In genomic region chr16:64982581-64982980, GRCh38 we compare ENCODE assay signal across 21 cellular contexts.
A peak's percentile ranks its signal among the peaks of the same experiment; 100 is the strongest.
DNase-seq lines count a peak whose midpoint lies in the region; ATAC-seq and TF ChIP-seq lines count a peak whose summit lies in the region.
"Had no signal": no experiment of that assay in that cellular context is flagged by ENCODE, and none has a peak within 500 bp of the region (broad histone marks: within the 10 kb centered on the region; RNA-seq: fewer than 3 reads in every experiment).

No MANE protein-coding gene starts in this region.

- H3K36me3 ChIP-seq in GM23248 (ENCODE audit: low read depth) = peaks cover 65% of the 10 kb centered on the region
- H3K36me3 ChIP-seq: MG63 had no signal

- H3K27me3 ChIP-seq in GM23248 (replicated peaks; ENCODE audit: insufficient read depth) = no peaks in the 10 kb centered on the region
- H3K27me3 ChIP-seq: MG63 had no signal

- H3K9ac ChIP-seq in GM23248 = no peak overlapping the region
- H3K9ac ChIP-seq: SK-N-SH had no signal

- H3K27me3 Mint-ChIP-seq in effector memory CD8-positive, alpha-beta T cell = no peaks in the 10 kb centered on the region
- H3K27me3 Mint-ChIP-seq: B cell had no signal

- H3K27ac Mint-ChIP-seq in effector memory CD8-positive, alpha-beta T cell = no peak overlapping the region
- H3K27ac Mint-ChIP-seq: B cell, GM23338 had no signal

- H3K4me3 ChIP-seq in GM23248 (no peak overlapping the region), astrocyte of the cerebellum (ENCODE audit: low read depth, low read length) (no peak overlapping the region), fibroblast of villous mesenchyme (ENCODE audit: low read depth, low read length) (no peak overlapping the region)
- H3K4me3 ChIP-seq: GM23338, MG63 had no signal

- no peaks in the 10 kb centered on the region for H3K4me1 Mint-ChIP-seq in effector memory CD8-positive, alpha-beta T cell (ENCODE audit: low read depth in 2 of 2)
- H3K4me1 Mint-ChIP-seq: B cell had no signal

- H3K4me2 ChIP-seq in GM23248 (ENCODE audit: unreplicated experiment) = no peak overlapping the region
- H3K4me2 ChIP-seq: GM23338, SK-N-SH had no signal

- peak; percentile 54 for DNase-seq in GM23248
- peak; percentile 8 for DNase-seq in astrocyte of the cerebellum (ENCODE audit: low read depth)
- peak; percentile 36 for DNase-seq in fibroblast of villous mesenchyme (ENCODE audit: low read depth)
- no peak for DNase-seq in activated naive CD4-positive, alpha-beta T cell (lab: John Stamatoyannopoulos, UW)
- DNase-seq in effector memory CD8-positive, alpha-beta T cell = no peak
- DNase-seq in NCI-H2227 (lab: John Stamatoyannopoulos, UW; ENCODE audit: unreplicated experiment) = no peak
- DNase-seq: ACHN; GDM1; HCEC 1CT; MG63; NCI-H1048; NCI-H1436 treated with DMSO at 0.1 percent for 48 hours; NCI-H2029; NCI-H2171; NK-92 treated with Interleukin-12 subunit alpha and Interleukin-12 subunit beta, amount 100 ng/mL, for 24 hours; SK-N-SH had no signal

- peaks cover 25% of the 10 kb centered on the region for H3K4me1 ChIP-seq in GM23248 (ENCODE audit: insufficient read depth)

- WGBS in GM23248 (ENCODE audit: low coverage in 1 of 2, low lambda C conversion rate in 2 of 2, missing lambda C conversion rate in 2 of 2), 2 experiments = 98% methylated on average over 3 of the region's 3 CpGs

- no peaks in the 10 kb centered on the region for H3K9me3 ChIP-seq in GM23248 (ENCODE audit: low read depth)
- H3K9me3 ChIP-seq: MG63, SK-N-SH had no signal

- H3K79me2 ChIP-seq in GM23248 (ENCODE audit: insufficient read depth) = peaks cover 41% of the 10 kb centered on the region

- TF ChIP-seq CTCF in astrocyte of the cerebellum (IDR thresholded peaks at IDR 0.05; ENCODE audit: low read depth, low read length, missing control alignments) (no peak), fibroblast of villous mesenchyme (IDR thresholded peaks at IDR 0.05; ENCODE audit: insufficient read depth, low read depth, low read length) (no peak)

- no peak overlapping the region for H3K4me3 Mint-ChIP-seq in effector memory CD8-positive, alpha-beta T cell
- H3K4me3 Mint-ChIP-seq: B cell, GM23338 had no signal

- peaks cover 4 to 7% of the 10 kb centered on the region in 2 donors for H3K9me3 Mint-ChIP-seq in effector memory CD8-positive, alpha-beta T cell
- H3K9me3 Mint-ChIP-seq: GM23338 had no signal

- H3K36me3 Mint-ChIP-seq in effector memory CD8-positive, alpha-beta T cell (ENCODE audit: insufficient read depth) = no peaks in the 10 kb centered on the region

- H3F3A ChIP-seq in GM23248 (ENCODE audit: insufficient read depth) = peaks cover 83% of the 10 kb centered on the region

- H3K27ac ChIP-seq in GM23248 = peak overlapping the region; percentile 56
- H3K27ac ChIP-seq: HL-60 had no signal

- ATAC-seq in GM18502 (IDR thresholded peaks at IDR 0.05; ENCODE audit: poor library complexity, unreplicated experiment) = no peak
- no peak for ATAC-seq in effector memory CD8-positive, alpha-beta T cell (replicated peaks)
- ATAC-seq: GM23338, Right ventricle myocardium inferior had no signal

- H2AFZ ChIP-seq in GM23248 = no peak overlapping the region
- H2AFZ ChIP-seq: GM23338 had no signal

- H4K20me1 ChIP-seq in GM23248 (ENCODE audit: insufficient read depth) = no peaks in the 10 kb centered on the region

- in situ Hi-C loops in GM23248 (cut with MboI) = loop anchor here (25.0 kb wide), 1 partner anchor 1520 kb away; no protein-coding TSS in a partner anchor
- in situ Hi-C loops in astrocyte of the cerebellum (cut with HindIII; ENCODE audit: low sequenced_read_pairs) = no loop called here

- no peaks in the 10 kb centered on the region for H3K9me2 ChIP-seq in GM23248 (ENCODE audit: insufficient read depth)
- H3K9me2 ChIP-seq: SK-N-SH had no signal

Comparison
In these comparisons a context has a peak if more than half of its experiments do, and no peak if none do; other contexts are left out.
1. DNase-seq: peak in GM23248 (single experiment), astrocyte of the cerebellum (single experiment) and fibroblast of villous mesenchyme (single experiment); none in activated naive CD4-positive, alpha-beta T cell (0 of 4), effector memory CD8-positive, alpha-beta T cell (0 of 3) and NCI-H2227 (single experiment).